40 cellular contexts compared by ENCODE assay signal in genomic region chr7:51053194-51053925, GRCh38.
"Had no signal": no experiment of that assay in that cellular context is flagged by ENCODE, and none has a peak within 500 bp of the region (broad histone marks: within the 10 kb centered on the region; RNA-seq: fewer than 3 reads in every experiment).

No MANE protein-coding gene starts in this region.

- FAIRE-seq: astrocyte, bronchial epithelial cell had no signal

- DNase-seq: activated effector memory CD4-positive, alpha-beta T cell treated with anti-CD3 and anti-CD28 coated beads, Interleukin-2, amount 50 U/mL, for 16 hours; activated effector memory CD4-positive, alpha-beta T cell treated with Interleukin-2 at 50 U/mL for 16 hours; activated gamma-delta T cell; activated gamma-delta T cell treated with Interleukin-2 at 50 U/mL for 16 hours; activated naive CD4-positive, alpha-beta T cell; activated naive CD4-positive, alpha-beta T cell treated with anti-CD3 and anti-CD28 coated beads for 36 hours; activated naive CD4-positive, alpha-beta T cell treated with anti-CD3 and anti-CD28 coated beads, Interleukin-2, amount 10 ng/mL, durations not matched to agents 7 days and 5 days; activated naive CD4-positive, alpha-beta T cell treated with anti-CD3 and anti-CD28 coated beads, Interleukin-2, amount 50 U/mL, for 16 hours; activated naive CD4-positive, alpha-beta T cell treated with Interleukin-2 at 50 U/mL for 16 hours; activated naive CD8-positive, alpha-beta T cell treated with anti-CD3 and anti-CD28 coated beads for 36 hours; activated naive CD8-positive, alpha-beta T cell treated with anti-CD3 and anti-CD28 coated beads, Interleukin-2, amount 10 ng/mL, durations not matched to agents 7 days and 5 days; activated naive CD8-positive, alpha-beta T cell treated with anti-CD3 and anti-CD28 coated beads, Interleukin-2, amount 50 U/mL, for 24 hours; activated T-cell treated with anti-CD3 and anti-CD28 coated beads, Interleukin-2, amount 50 U/mL, for 1 hour; activated T-cell treated with anti-CD3 and anti-CD28 coated beads, Interleukin-2, amount 50 U/mL, for 24 hours; activated T-cell treated with anti-CD3 and anti-CD28 coated beads, Interleukin-2, amount 50 U/mL, for 4 hours; activated T-cell treated with anti-CD3 and anti-CD28 coated beads, Interleukin-2, amount 50 U/mL, for 48 hours; activated T-cell treated with anti-CD3 and anti-CD28 coated beads, Interleukin-2, amount 50 U/mL, for 72 hours; adrenal gland; amniotic stem cell; amygdala; anterior cingulate cortex; aorta; body of pancreas; brain microvascular endothelial cell; caudate nucleus; central memory CD4-positive, alpha-beta T cell; cerebellar nuclear complex had no signal

- H3K9me3 ChIP-seq: adrenal gland, ascending aorta, body of pancreas, breast epithelium had no signal

- H3K36me3 Mint-ChIP-seq: activated naive CD4-positive, alpha-beta T cell treated with anti-CD3 and anti-CD28 coated beads, Interleukin-2, amount 10 ng/mL, durations not matched to agents 7 days and 5 days; activated naive CD4-positive, alpha-beta T cell treated with anti-CD3 and anti-CD28 coated beads, Interleukin-2, amount 50 U/mL, for 24 hours; activated naive CD4-positive, alpha-beta T cell treated with anti-CD3 and anti-CD28 coated beads, Interleukin-2, amount 50 U/mL, for 72 hours; activated naive CD8-positive, alpha-beta T cell; activated naive CD8-positive, alpha-beta T cell treated with anti-CD3 and anti-CD28 coated beads for 36 hours; activated naive CD8-positive, alpha-beta T cell treated with anti-CD3 and anti-CD28 coated beads, Interleukin-2, amount 10 ng/mL, durations not matched to agents 7 days and 5 days; brain had no signal

- H3K27ac ChIP-seq: adrenal gland, ascending aorta, body of pancreas, brain microvascular endothelial cell, breast epithelium had no signal

- H3K4me1 Mint-ChIP-seq: activated naive CD4-positive, alpha-beta T cell treated with anti-CD3 and anti-CD28 coated beads, Interleukin-2, amount 10 ng/mL, durations not matched to agents 7 days and 5 days; activated naive CD4-positive, alpha-beta T cell treated with anti-CD3 and anti-CD28 coated beads, Interleukin-2, amount 50 U/mL, for 24 hours; activated naive CD8-positive, alpha-beta T cell treated with anti-CD3 and anti-CD28 coated beads for 36 hours; activated naive CD8-positive, alpha-beta T cell treated with anti-CD3 and anti-CD28 coated beads, Interleukin-2, amount 10 ng/mL, durations not matched to agents 7 days and 5 days; activated naive CD8-positive, alpha-beta T cell treated with anti-CD3 and anti-CD28 coated beads, Interleukin-2, amount 50 U/mL, for 24 hours; activated T-helper 17 cell treated with anti-CD3 and anti-CD28 coated beads, Interleukin-2, amount 50 U/mL, for 72 hours; central memory CD8-positive, alpha-beta T cell had no signal

- H3K4me3 ChIP-seq: adrenal gland, ascending aorta, body of pancreas, breast epithelium, cardiac muscle cell had no signal

- H3K4me1 ChIP-seq: adrenal gland, ascending aorta, body of pancreas, breast epithelium had no signal

- H3K9me3 Mint-ChIP-seq: activated naive CD4-positive, alpha-beta T cell treated with anti-CD3 and anti-CD28 coated beads for 36 hours; activated naive CD4-positive, alpha-beta T cell treated with anti-CD3 and anti-CD28 coated beads, Interleukin-2, amount 10 ng/mL, durations not matched to agents 7 days and 5 days; activated naive CD4-positive, alpha-beta T cell treated with anti-CD3 and anti-CD28 coated beads, Interleukin-2, amount 50 U/mL, for 24 hours; activated naive CD4-positive, alpha-beta T cell treated with anti-CD3 and anti-CD28 coated beads, Interleukin-2, amount 50 U/mL, for 72 hours; activated naive CD8-positive, alpha-beta T cell treated with anti-CD3 and anti-CD28 coated beads for 36 hours; activated naive CD8-positive, alpha-beta T cell treated with anti-CD3 and anti-CD28 coated beads, Interleukin-2, amount 10 ng/mL, durations not matched to agents 7 days and 5 days; activated naive CD8-positive, alpha-beta T cell treated with anti-CD3 and anti-CD28 coated beads, Interleukin-2, amount 50 U/mL, for 24 hours; activated T-cell treated with anti-CD3 and anti-CD28 coated beads, Interleukin-2, amount 50 U/mL, for 24 hours; activated T-cell treated with anti-CD3 and anti-CD28 coated beads, Interleukin-2, amount 50 U/mL, for 4 hours; activated T-cell treated with anti-CD3 and anti-CD28 coated beads, Interleukin-2, amount 50 U/mL, for 72 hours; activated T-helper 1 cell treated with anti-CD3 and anti-CD28 coated beads, Interleukin-12 subunit alpha, Interleukin-12 subunit beta, Interleukin-2, Interleukin-4 antibody, amounts not matched to agents 30 ng/mL and 10 ng/mL and 1 ng/mL, durations not matched to agents 14 hours and 24 hours and 36 hours; activated T-helper 17 cell treated with anti-CD3 and anti-CD28 coated beads, Interleukin-2, amount 50 U/mL, for 72 hours; activated T-helper 2 cell treated with anti-CD3 and anti-CD28 coated beads, Interferon-gamma antibody, Interleukin-2, Interleukin-4, amounts not matched to agents 10 μg/mL and 5 μg/mL and 100 μg/mL, durations not matched to agents 14 hours and 24 hours and 36 hours; central memory CD8-positive, alpha-beta T cell had no signal

- H3K4me3 Mint-ChIP-seq: activated naive CD4-positive, alpha-beta T cell treated with anti-CD3 and anti-CD28 coated beads for 36 hours; activated naive CD4-positive, alpha-beta T cell treated with anti-CD3 and anti-CD28 coated beads, Interleukin-2, amount 10 ng/mL, durations not matched to agents 7 days and 5 days; activated naive CD4-positive, alpha-beta T cell treated with anti-CD3 and anti-CD28 coated beads, Interleukin-2, amount 50 U/mL, for 24 hours; activated naive CD8-positive, alpha-beta T cell; activated naive CD8-positive, alpha-beta T cell treated with anti-CD3 and anti-CD28 coated beads for 36 hours; activated naive CD8-positive, alpha-beta T cell treated with anti-CD3 and anti-CD28 coated beads, Interleukin-2, amount 10 ng/mL, durations not matched to agents 7 days and 5 days; activated naive CD8-positive, alpha-beta T cell treated with anti-CD3 and anti-CD28 coated beads, Interleukin-2, amount 50 U/mL, for 24 hours; activated T-cell treated with anti-CD3 and anti-CD28 coated beads, Interleukin-2, amount 50 U/mL, for 24 hours; activated T-cell treated with anti-CD3 and anti-CD28 coated beads, Interleukin-2, amount 50 U/mL, for 4 hours; activated T-cell treated with anti-CD3 and anti-CD28 coated beads, Interleukin-2, amount 50 U/mL, for 72 hours; activated T-helper 1 cell treated with anti-CD3 and anti-CD28 coated beads, Interleukin-12 subunit alpha, Interleukin-12 subunit beta, Interleukin-2, Interleukin-4 antibody, amounts not matched to agents 30 ng/mL and 10 ng/mL and 1 ng/mL, durations not matched to agents 14 hours and 24 hours and 36 hours; activated T-helper 17 cell treated with anti-CD3 and anti-CD28 coated beads, Interleukin-2, amount 50 U/mL, for 72 hours; brain; central memory CD8-positive, alpha-beta T cell had no signal

- ATAC-seq: activated naive CD4-positive, alpha-beta T cell treated with anti-CD3 and anti-CD28 coated beads, Interleukin-2, amount 50 U/mL, for 72 hours; activated naive CD8-positive, alpha-beta T cell treated with anti-CD3 and anti-CD28 coated beads, Interleukin-2, amount 50 U/mL, for 24 hours; activated T-cell treated with anti-CD3 and anti-CD28 coated beads, Interleukin-2, amount 50 U/mL, for 4 hours; activated T-cell treated with anti-CD3 and anti-CD28 coated beads, Interleukin-2, amount 50 U/mL, for 72 hours; activated T-helper 17 cell treated with anti-CD3 and anti-CD28 coated beads, Interleukin-2, amount 50 U/mL, for 72 hours; body of pancreas had no signal

- H3K27ac Mint-ChIP-seq: activated naive CD4-positive, alpha-beta T cell treated with anti-CD3 and anti-CD28 coated beads for 36 hours; activated naive CD4-positive, alpha-beta T cell treated with anti-CD3 and anti-CD28 coated beads, Interleukin-2, amount 10 ng/mL, durations not matched to agents 7 days and 5 days; activated naive CD4-positive, alpha-beta T cell treated with anti-CD3 and anti-CD28 coated beads, Interleukin-2, amount 50 U/mL, for 24 hours; activated naive CD4-positive, alpha-beta T cell treated with anti-CD3 and anti-CD28 coated beads, Interleukin-2, amount 50 U/mL, for 72 hours; activated naive CD8-positive, alpha-beta T cell; activated naive CD8-positive, alpha-beta T cell treated with anti-CD3 and anti-CD28 coated beads for 36 hours; activated naive CD8-positive, alpha-beta T cell treated with anti-CD3 and anti-CD28 coated beads, Interleukin-2, amount 10 ng/mL, durations not matched to agents 7 days and 5 days; activated naive CD8-positive, alpha-beta T cell treated with anti-CD3 and anti-CD28 coated beads, Interleukin-2, amount 50 U/mL, for 24 hours; activated T-cell treated with anti-CD3 and anti-CD28 coated beads, Interleukin-2, amount 50 U/mL, for 24 hours; activated T-cell treated with anti-CD3 and anti-CD28 coated beads, Interleukin-2, amount 50 U/mL, for 72 hours; activated T-helper 1 cell treated with anti-CD3 and anti-CD28 coated beads, Interleukin-12 subunit alpha, Interleukin-12 subunit beta, Interleukin-2, Interleukin-4 antibody, amounts not matched to agents 30 ng/mL and 10 ng/mL and 1 ng/mL, durations not matched to agents 14 hours and 24 hours and 36 hours; activated T-helper 17 cell treated with anti-CD3 and anti-CD28 coated beads, Interleukin-2, amount 50 U/mL, for 72 hours; activated T-helper 2 cell treated with anti-CD3 and anti-CD28 coated beads, Interferon-gamma antibody, Interleukin-2, Interleukin-4, amounts not matched to agents 10 μg/mL and 5 μg/mL and 100 μg/mL, durations not matched to agents 14 hours and 24 hours and 36 hours; brain had no signal

- H3K27me3 Mint-ChIP-seq: activated naive CD8-positive, alpha-beta T cell; activated naive CD8-positive, alpha-beta T cell treated with anti-CD3 and anti-CD28 coated beads for 36 hours; activated naive CD8-positive, alpha-beta T cell treated with anti-CD3 and anti-CD28 coated beads, Interleukin-2, amount 50 U/mL, for 24 hours had no signal

- H3K36me3 ChIP-seq: adrenal gland, ascending aorta, brain microvascular endothelial cell, breast epithelium, cardiac muscle cell had no signal

- H3K27me3 ChIP-seq: adrenal gland, ascending aorta, body of pancreas, brain microvascular endothelial cell, breast epithelium, cardiac muscle cell had no signal
